ENCODE assay signal across 1 cellular context in the genomic region with DNA sequence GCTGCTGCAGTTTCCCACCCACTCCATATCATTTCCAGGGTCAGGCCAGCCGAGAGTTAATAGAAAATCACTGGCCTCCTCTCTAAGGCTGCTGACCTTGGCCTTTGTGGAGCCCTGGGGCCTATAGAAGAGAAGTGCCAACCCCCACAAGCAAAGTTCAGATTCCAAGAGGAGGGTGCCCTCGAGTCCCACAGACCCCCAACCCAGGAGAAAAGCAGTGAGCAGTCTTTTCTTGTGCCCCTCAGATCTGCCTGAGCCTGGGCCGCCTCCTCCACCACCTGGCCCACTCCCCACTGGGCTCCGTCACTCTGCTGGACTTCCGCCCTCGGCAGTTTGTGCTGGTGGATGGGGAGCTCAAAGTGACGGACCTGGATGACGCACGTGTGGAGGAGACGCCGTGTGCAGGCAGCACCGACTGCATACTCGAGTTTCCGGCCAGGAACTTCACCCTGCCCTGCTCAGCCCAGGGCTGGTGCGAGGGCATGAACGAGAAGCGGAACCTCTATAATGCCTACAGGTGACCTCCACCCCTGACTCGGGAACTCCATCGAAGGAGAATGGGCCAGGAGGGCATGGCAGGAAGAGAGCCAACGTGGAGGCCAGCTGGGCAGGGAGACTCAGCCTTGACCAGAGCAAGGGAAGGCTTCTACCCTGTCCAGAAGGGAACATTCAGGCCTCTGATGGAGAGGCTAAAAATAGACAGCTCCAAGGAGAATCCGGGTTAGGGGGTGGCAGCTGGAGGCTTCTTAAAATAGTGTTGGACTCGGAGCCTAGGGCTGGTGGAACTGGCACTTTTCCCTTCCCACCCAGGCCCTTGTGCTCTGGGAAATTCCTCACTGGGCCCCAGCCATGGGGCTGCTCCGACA.
A peak's percentile ranks its signal among the peaks of the same experiment; 100 is the strongest.
TF ChIP-seq lines count a peak whose summit lies in the region.

No MANE protein-coding gene starts in this region.

TF ChIP-seq in HepG2, 621 proteins besides CTCF, POLR2A, EP300 and RAD21 (continued from another document and continues in another):
- TF ChIP-seq, protein P1, sequence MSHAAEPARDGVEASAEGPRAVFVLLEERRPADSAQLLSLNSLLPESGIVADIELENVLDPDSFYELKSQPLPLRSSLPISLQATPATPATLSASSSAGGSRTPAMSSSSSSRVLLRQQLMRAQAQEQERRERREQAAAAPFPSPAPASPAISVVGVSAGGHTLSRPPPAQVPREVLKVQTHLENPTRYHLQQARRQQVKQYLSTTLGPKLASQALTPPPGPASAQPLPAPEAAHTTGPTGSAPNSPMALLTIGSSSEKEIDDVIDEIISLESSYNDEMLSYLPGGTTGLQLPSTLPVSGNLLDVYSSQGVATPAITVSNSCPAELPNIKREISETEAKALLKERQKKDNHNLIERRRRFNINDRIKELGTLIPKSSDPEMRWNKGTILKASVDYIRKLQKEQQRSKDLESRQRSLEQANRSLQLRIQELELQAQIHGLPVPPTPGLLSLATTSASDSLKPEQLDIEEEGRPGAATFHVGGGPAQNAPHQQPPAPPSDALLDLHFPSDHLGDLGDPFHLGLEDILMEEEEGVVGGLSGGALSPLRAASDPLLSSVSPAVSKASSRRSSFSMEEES (CRISPR knock-in tag; IDR thresholded peaks at IDR 0.05): no peak
- TF ChIP-seq STAG1 (CRISPR knock-in tag; IDR thresholded peaks at IDR 0.05) (no peak), ZBTB8A (CRISPR knock-in tag; IDR thresholded peaks at IDR 0.05; ENCODE audit: borderline replicate concordance, low read depth) (no peak), ZNF788 (CRISPR knock-in tag; IDR thresholded peaks at IDR 0.05; ENCODE audit: borderline replicate concordance) (peak; percentile 71; the same call in 1 of the 2 replicates), ZFP41 (CRISPR knock-in tag; IDR thresholded peaks at IDR 0.05; ENCODE audit: borderline replicate concordance) (peak; percentile 64; the same call in 1 of the 2 replicates), ISL2 (CRISPR knock-in tag; IDR thresholded peaks at IDR 0.05) (no peak), TMF1 (CRISPR knock-in tag; IDR thresholded peaks at IDR 0.05; ENCODE audit: low read depth) (no peak), KMT2A (CRISPR knock-in tag; IDR thresholded peaks at IDR 0.05) (peak; percentile 62; the same call in 1 of the 2 replicates), ZNF790 (CRISPR knock-in tag; IDR thresholded peaks at IDR 0.05; ENCODE audit: borderline replicate concordance) (no peak), FOXP1 (IDR thresholded peaks at IDR 0.05) (no peak), FOXP1 (CRISPR knock-in tag; IDR thresholded peaks at IDR 0.05) (0 out of 2 replicates have a peak, but pooled peaks have one; percentile 5), SRSF1 (optimal IDR thresholded peaks at IDR 0.05; ENCODE audit: low read depth, low read length) (no peak), ZBTB3 (CRISPR knock-in tag; IDR thresholded peaks at IDR 0.05; ENCODE audit: borderline replicate concordance, low read depth) (no peak), XRCC5 (optimal IDR thresholded peaks at IDR 0.05; ENCODE audit: low read length) (no peak), ZNF33A (CRISPR knock-in tag; IDR thresholded peaks at IDR 0.05; ENCODE audit: borderline replicate concordance) (no peak), FOXJ3 (CRISPR knock-in tag; IDR thresholded peaks at IDR 0.05; ENCODE audit: borderline replicate concordance) (no peak), ZSCAN25 (CRISPR knock-in tag; IDR thresholded peaks at IDR 0.05) (0 out of 2 replicates have a peak, but pooled peaks have one; percentile 36), KAT8 (CRISPR knock-in tag; IDR thresholded peaks at IDR 0.05) (peak; percentile 19; the same call in 1 of the 2 replicates), BHLHE40 (IDR thresholded peaks at IDR 0.05; ENCODE audit: low read length) (peak; percentile 32; the same call in 1 of the 2 replicates), SIN3B (IDR thresholded peaks at IDR 0.05; ENCODE audit: low read length) (no peak), PRMT3 (CRISPR knock-in tag; IDR thresholded peaks at IDR 0.05; ENCODE audit: borderline replicate concordance, low read depth) (peak; percentile 23; the same call in 1 of the 2 replicates), DR1 (CRISPR knock-in tag; IDR thresholded peaks at IDR 0.05) (no peak), ZNF235 (CRISPR knock-in tag; IDR thresholded peaks at IDR 0.05; ENCODE audit: borderline replicate concordance) (no peak), NCOR1 (IDR thresholded peaks at IDR 0.05; ENCODE audit: borderline replicate concordance, low read length) (peak; percentile 72; the same call in 1 of the 2 replicates), ZBTB7B (CRISPR knock-in tag; IDR thresholded peaks at IDR 0.05) (peak; percentile 85; the same call in 1 of the 2 replicates), NRL (CRISPR knock-in tag; IDR thresholded peaks at IDR 0.05; ENCODE audit: borderline replicate concordance) (0 out of 2 replicates have a peak, but pooled peaks have one; percentile 48), ZFP36 (IDR thresholded peaks at IDR 0.05; ENCODE audit: borderline replicate concordance, low read depth, low read length, partially characterized antibody) (no peak), ATF7 (IDR thresholded peaks at IDR 0.05) (no peak), ATF7 (CRISPR knock-in tag; IDR thresholded peaks at IDR 0.05) (no peak)
- TF ChIP-seq, protein P2, sequence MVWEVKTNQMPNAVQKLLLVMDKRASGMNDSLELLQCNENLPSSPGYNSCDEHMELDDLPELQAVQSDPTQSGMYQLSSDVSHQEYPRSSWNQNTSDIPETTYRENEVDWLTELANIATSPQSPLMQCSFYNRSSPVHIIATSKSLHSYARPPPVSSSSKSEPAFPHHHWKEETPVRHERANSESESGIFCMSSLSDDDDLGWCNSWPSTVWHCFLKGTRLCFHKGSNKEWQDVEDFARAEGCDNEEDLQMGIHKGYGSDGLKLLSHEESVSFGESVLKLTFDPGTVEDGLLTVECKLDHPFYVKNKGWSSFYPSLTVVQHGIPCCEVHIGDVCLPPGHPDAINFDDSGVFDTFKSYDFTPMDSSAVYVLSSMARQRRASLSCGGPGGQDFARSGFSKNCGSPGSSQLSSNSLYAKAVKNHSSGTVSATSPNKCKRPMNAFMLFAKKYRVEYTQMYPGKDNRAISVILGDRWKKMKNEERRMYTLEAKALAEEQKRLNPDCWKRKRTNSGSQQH (CRISPR knock-in tag; IDR thresholded peaks at IDR 0.05; ENCODE audit: low read depth): 0 out of 2 replicates have a peak, but pooled peaks have one; percentile 11
- TF ChIP-seq, protein P3, sequence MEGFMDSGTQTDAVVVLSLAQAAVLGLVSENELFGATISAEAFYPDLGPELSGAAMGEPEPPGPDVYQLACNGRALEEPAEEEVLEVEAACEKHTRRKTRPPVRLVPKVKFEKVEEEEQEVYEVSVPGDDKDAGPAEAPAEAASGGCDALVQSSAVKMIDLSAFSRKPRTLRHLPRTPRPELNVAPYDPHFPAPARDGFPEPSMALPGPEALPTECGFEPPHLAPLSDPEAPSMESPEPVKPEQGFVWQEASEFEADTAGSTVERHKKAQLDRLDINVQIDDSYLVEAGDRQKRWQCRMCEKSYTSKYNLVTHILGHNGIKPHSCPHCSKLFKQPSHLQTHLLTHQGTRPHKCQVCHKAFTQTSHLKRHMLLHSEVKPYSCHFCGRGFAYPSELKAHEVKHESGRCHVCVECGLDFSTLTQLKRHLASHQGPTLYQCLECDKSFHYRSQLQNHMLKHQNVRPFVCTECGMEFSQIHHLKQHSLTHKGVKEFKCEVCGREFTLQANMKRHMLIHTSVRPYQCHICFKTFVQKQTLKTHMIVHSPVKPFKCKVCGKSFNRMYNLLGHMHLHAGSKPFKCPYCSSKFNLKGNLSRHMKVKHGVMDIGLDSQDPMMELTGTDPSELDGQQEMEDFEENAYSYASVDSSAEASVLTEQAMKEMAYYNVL (CRISPR knock-in tag; IDR thresholded peaks at IDR 0.05; ENCODE audit: borderline replicate concordance): peak; percentile 25; the same call in 1 of the 2 replicates
- TF ChIP-seq, protein P4, sequence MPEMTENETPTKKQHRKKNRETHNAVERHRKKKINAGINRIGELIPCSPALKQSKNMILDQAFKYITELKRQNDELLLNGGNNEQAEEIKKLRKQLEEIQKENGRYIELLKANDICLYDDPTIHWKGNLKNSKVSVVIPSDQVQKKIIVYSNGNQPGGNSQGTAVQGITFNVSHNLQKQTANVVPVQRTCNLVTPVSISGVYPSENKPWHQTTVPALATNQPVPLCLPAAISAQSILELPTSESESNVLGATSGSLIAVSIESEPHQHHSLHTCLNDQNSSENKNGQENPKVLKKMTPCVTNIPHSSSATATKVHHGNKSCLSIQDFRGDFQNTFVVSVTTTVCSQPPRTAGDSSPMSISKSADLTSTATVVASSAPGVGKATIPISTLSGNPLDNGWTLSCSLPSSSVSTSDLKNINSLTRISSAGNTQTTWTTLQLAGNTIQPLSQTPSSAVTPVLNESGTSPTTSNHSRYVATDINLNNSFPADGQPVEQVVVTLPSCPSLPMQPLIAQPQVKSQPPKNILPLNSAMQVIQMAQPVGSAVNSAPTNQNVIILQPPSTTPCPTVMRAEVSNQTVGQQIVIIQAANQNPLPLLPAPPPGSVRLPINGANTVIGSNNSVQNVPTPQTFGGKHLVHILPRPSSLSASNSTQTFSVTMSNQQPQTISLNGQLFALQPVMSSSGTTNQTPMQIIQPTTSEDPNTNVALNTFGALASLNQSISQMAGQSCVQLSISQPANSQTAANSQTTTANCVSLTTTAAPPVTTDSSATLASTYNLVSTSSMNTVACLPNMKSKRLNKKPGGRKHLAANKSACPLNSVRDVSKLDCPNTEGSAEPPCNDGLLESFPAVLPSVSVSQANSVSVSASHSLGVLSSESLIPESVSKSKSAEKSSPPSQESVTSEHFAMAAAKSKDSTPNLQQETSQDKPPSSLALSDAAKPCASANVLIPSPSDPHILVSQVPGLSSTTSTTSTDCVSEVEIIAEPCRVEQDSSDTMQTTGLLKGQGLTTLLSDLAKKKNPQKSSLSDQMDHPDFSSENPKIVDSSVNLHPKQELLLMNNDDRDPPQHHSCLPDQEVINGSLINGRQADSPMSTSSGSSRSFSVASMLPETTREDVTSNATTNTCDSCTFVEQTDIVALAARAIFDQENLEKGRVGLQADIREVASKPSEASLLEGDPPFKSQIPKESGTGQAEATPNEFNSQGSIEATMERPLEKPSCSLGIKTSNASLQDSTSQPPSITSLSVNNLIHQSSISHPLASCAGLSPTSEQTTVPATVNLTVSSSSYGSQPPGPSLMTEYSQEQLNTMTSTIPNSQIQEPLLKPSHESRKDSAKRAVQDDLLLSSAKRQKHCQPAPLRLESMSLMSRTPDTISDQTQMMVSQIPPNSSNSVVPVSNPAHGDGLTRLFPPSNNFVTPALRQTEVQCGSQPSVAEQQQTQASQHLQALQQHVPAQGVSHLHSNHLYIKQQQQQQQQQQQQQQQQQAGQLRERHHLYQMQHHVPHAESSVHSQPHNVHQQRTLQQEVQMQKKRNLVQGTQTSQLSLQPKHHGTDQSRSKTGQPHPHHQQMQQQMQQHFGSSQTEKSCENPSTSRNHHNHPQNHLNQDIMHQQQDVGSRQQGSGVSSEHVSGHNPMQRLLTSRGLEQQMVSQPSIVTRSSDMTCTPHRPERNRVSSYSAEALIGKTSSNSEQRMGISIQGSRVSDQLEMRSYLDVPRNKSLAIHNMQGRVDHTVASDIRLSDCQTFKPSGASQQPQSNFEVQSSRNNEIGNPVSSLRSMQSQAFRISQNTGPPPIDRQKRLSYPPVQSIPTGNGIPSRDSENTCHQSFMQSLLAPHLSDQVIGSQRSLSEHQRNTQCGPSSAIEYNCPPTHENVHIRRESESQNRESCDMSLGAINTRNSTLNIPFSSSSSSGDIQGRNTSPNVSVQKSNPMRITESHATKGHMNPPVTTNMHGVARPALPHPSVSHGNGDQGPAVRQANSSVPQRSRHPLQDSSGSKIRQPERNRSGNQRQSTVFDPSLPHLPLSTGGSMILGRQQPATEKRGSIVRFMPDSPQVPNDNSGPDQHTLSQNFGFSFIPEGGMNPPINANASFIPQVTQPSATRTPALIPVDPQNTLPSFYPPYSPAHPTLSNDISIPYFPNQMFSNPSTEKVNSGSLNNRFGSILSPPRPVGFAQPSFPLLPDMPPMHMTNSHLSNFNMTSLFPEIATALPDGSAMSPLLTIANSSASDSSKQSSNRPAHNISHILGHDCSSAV (CRISPR knock-in tag; IDR thresholded peaks at IDR 0.05; ENCODE audit: borderline replicate concordance): no peak
- TF ChIP-seq, protein P5, sequence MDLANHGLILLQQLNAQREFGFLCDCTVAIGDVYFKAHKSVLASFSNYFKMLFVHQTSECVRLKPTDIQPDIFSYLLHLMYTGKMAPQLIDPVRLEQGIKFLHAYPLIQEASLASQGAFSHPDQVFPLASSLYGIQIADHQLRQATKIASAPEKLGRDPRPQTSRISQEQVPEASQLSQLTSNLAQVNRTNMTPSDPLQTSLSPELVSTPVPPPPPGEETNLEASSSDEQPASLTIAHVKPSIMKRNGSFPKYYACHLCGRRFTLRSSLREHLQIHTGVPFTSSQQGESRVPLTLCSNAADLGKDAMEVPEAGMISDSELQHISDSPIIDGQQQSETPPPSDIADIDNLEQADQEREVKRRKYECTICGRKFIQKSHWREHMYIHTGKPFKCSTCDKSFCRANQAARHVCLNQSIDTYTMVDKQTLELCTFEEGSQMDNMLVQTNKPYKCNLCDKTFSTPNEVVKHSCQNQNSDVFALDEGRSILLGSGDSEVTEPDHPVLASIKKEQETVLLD (CRISPR knock-in tag; IDR thresholded peaks at IDR 0.05; ENCODE audit: low read depth): no peak
- TF ChIP-seq, protein P6, sequence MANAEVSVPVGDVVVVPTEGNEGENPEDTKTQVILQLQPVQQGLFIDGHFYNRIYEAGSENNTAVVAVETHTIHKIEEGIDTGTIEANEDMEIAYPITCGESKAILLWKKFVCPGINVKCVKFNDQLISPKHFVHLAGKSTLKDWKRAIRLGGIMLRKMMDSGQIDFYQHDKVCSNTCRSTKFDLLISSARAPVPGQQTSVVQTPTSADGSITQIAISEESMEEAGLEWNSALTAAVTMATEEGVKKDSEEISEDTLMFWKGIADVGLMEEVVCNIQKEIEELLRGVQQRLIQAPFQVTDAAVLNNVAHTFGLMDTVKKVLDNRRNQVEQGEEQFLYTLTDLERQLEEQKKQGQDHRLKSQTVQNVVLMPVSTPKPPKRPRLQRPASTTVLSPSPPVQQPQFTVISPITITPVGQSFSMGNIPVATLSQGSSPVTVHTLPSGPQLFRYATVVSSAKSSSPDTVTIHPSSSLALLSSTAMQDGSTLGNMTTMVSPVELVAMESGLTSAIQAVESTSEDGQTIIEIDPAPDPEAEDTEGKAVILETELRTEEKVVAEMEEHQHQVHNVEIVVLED (CRISPR knock-in tag; IDR thresholded peaks at IDR 0.05; ENCODE audit: borderline replicate concordance): 0 out of 2 replicates have a peak, but pooled peaks have one; percentile 28
- TF ChIP-seq, protein P7, sequence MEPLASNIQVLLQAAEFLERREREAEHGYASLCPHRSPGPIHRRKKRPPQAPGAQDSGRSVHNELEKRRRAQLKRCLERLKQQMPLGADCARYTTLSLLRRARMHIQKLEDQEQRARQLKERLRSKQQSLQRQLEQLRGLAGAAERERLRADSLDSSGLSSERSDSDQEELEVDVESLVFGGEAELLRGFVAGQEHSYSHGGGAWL (CRISPR knock-in tag; IDR thresholded peaks at IDR 0.05): peak; percentile 69
- TF ChIP-seq, protein P8, sequence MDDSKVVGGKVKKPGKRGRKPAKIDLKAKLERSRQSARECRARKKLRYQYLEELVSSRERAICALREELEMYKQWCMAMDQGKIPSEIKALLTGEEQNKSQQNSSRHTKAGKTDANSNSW (CRISPR knock-in tag; IDR thresholded peaks at IDR 0.05; ENCODE audit: borderline replicate concordance): no peak; the same call in 1 of the 2 replicates
